Comparison of ENCODE assay signal across 8 cellular contexts in genomic region chr1:31745071-31745897, GRCh38. TPM values are rescaled to one million over a fixed set of nuclear protein-coding genes. Genes with fewer than 3 reads are reported as not detected.
DNase-seq lines count a peak whose midpoint lies in the region; ATAC-seq and TF ChIP-seq lines count a peak whose summit lies in the region.

No MANE protein-coding gene starts in this region.

- DNase-seq in COR-L47 (lab: John Stamatoyannopoulos, UW) (peak; percentile 56), RPMI8226 (peak; percentile 86), glutamatergic neuron (peak; percentile 87), posterior vena cava (ENCODE audit: low spot score) (peak; percentile 89)
- peak in 1 of 2 donors; percentile 65 for DNase-seq in activated naive CD4-positive, alpha-beta T cell treated with anti-CD3 and anti-CD28 coated beads, Interleukin-2, amount 50 U/mL, for 72 hours (ENCODE audit: low spot score in 2 of 2)

- no peaks in the 10 kb centered on the region for H3K9me3 Mint-ChIP-seq in activated naive CD4-positive, alpha-beta T cell treated with anti-CD3 and anti-CD28 coated beads, Interleukin-2, amount 50 U/mL, for 72 hours
- H3K9me3 Mint-ChIP-seq in glutamatergic neuron (ENCODE audit: unreplicated experiment): peaks cover 7% of the 10 kb centered on the region

- ATAC-seq in HG02981 (IDR thresholded peaks at IDR 0.05; ENCODE audit: unreplicated experiment): peak; percentile 59
- ATAC-seq in activated naive CD4-positive, alpha-beta T cell treated with anti-CD3 and anti-CD28 coated beads, Interleukin-2, amount 50 U/mL, for 72 hours: peak; percentile 74 to 85
- ATAC-seq in GM18867 (IDR thresholded peaks at IDR 0.05; ENCODE audit: unreplicated experiment): no peak
- ATAC-seq in GM21528 (IDR thresholded peaks at IDR 0.05; ENCODE audit: low FRiP score, unreplicated experiment): no peak

- peak overlapping the region in 1 of 2 donors; percentile 21 for H3K27ac Mint-ChIP-seq in activated naive CD4-positive, alpha-beta T cell treated with anti-CD3 and anti-CD28 coated beads, Interleukin-2, amount 50 U/mL, for 72 hours
- no peak overlapping the region for H3K27ac Mint-ChIP-seq in glutamatergic neuron (ENCODE audit: unreplicated experiment)

- intact Hi-C loops in posterior vena cava (cut with DNase I): no loop called here

- H3K27me3 Mint-ChIP-seq in glutamatergic neuron (ENCODE audit: unreplicated experiment): peaks cover 21% of the 10 kb centered on the region

- peaks cover 25% of the 10 kb centered on the region for H3K4me1 Mint-ChIP-seq in glutamatergic neuron (ENCODE audit: low read depth, unreplicated experiment)

- H3K36me3 Mint-ChIP-seq in activated naive CD4-positive, alpha-beta T cell treated with anti-CD3 and anti-CD28 coated beads, Interleukin-2, amount 50 U/mL, for 72 hours: no peaks in the 10 kb centered on the region
- no peaks in the 10 kb centered on the region for H3K36me3 Mint-ChIP-seq in glutamatergic neuron (ENCODE audit: unreplicated experiment)

- H3K4me3 Mint-ChIP-seq in glutamatergic neuron (ENCODE audit: unreplicated experiment): no peak overlapping the region

- peak; percentile 76 for TF ChIP-seq CTCF in glutamatergic neuron (IDR thresholded peaks at IDR 0.05; ENCODE audit: partially characterized antibody, unreplicated experiment)

RNA-seq across cellular contexts. Expression of gene ADGRB2, which starts 18.9 kb away (rescaled TPM):
- 1 to 10 TPM in 1 of 2 donors, under 1 TPM in 1; 0.49 to 1.1 TPM for total RNA-seq in activated naive CD4-positive, alpha-beta T cell treated with anti-CD3 and anti-CD28 coated beads, Interleukin-2, amount 50 U/mL, for 72 hours
- total RNA-seq in glutamatergic neuron (ENCODE audit: unreplicated experiment) (15.8 TPM), posterior vena cava (1 to 10 TPM; 3.8 to 5.3 TPM)

RNA-seq across cellular contexts. Expression of gene COL16A1, which starts 41.5 kb away (rescaled TPM):
- under 1 TPM in 1 of 2 donors, not detected in 1; 0.21 TPM for total RNA-seq in activated naive CD4-positive, alpha-beta T cell treated with anti-CD3 and anti-CD28 coated beads, Interleukin-2, amount 50 U/mL, for 72 hours
- 52.2 TPM for total RNA-seq in glutamatergic neuron (ENCODE audit: unreplicated experiment)
- 100 to 1,000 TPM in 1 of 2 donors, 10 to 100 TPM in 1; 93.3 to 179 TPM for total RNA-seq in posterior vena cava

Comparison
In these comparisons a context has a peak if more than half of its experiments do, and no peak if none do; other contexts are left out.
1. ATAC-seq: peak in HG02981 (single experiment) and activated naive CD4-positive, alpha-beta T cell treated with anti-CD3 and anti-CD28 coated beads, Interleukin-2, amount 50 U/mL, for 72 hours (2 of 2); none in GM18867 (single experiment) and GM21528 (single experiment).
2. RNA of gene COL16A1, which starts 41.5 kb away (total RNA-seq): 93.3 to 179 TPM in posterior vena cava and 52.2 TPM in glutamatergic neuron (single experiment); 0.21 TPM in activated naive CD4-positive, alpha-beta T cell treated with anti-CD3 and anti-CD28 coated beads, Interleukin-2, amount 50 U/mL, for 72 hours; every median in the first group is over 10 times any median in the second.